Comparison of ENCODE assay signal across 9 cellular contexts in the genomic region with DNA sequence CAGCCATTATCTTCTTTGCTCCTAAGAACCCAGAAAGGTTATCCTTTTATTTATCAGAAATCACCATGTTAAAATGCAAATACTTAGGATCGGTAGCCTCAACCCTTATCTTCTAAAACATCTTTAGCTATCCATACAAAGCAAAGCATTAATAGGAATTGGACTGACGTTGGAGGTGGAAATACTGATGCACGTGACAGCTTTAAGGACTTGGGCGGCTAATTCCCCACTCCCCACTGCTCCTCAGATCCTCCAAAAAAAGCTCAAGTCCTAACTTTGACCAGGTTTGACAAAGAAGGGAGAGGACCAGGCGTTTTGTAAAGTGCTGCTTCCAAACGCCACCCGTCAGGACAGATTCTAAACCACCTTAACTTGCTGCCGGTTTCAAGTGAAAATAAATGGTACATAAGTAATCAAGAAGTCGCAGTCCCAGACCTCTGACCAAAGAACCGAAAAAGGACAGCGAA. TPM values are rescaled to one million over a fixed set of nuclear protein-coding genes. Genes with fewer than 3 reads are reported as not detected.
DNase-seq lines count a peak whose midpoint lies in the region; ATAC-seq and TF ChIP-seq lines count a peak whose summit lies in the region.
"Had no signal": no experiment of that assay in that cellular context is flagged by ENCODE, and none has a peak within 500 bp of the region (broad histone marks: within the 10 kb centered on the region; RNA-seq: fewer than 3 reads in every experiment).

No MANE protein-coding gene starts in this region.

- intact Hi-C loops in left ventricle myocardium inferior (cut with micrococcal nuclease), result no loop called here

- ATAC-seq in GM21529 (IDR thresholded peaks at IDR 0.05; ENCODE audit: unreplicated experiment), result no peak
- ATAC-seq in GM18519 (IDR thresholded peaks at IDR 0.05; ENCODE audit: low FRiP score, unreplicated experiment), result no peak

- 0 out of 2 replicates have a peak, but pooled peaks cover 1% of the 10 kb centered on the region for H3K36me3 Mint-ChIP-seq in HFFc6 (ENCODE audit: low read depth)

- H3K4me3 Mint-ChIP-seq in HFFc6, result peak overlapping the region; percentile 94

- H3K27me3 Mint-ChIP-seq in HFFc6 (ENCODE audit: insufficient read depth), result no peaks in the 10 kb centered on the region; the same call in none of the 2 replicates

- H3K27ac ChIP-seq in left ventricle myocardium inferior (replicated peaks), result peak overlapping the region; percentile 99
- peak overlapping the region; percentile 89 for H3K27ac ChIP-seq in skeletal muscle tissue (ENCODE audit: low read depth, low read length)

- no peak for TF ChIP-seq CTCF in HFFc6 (IDR thresholded peaks at IDR 0.05)
- no peak for TF ChIP-seq CTCF in WI38 (IDR thresholded peaks at IDR 0.05; ENCODE audit: low read depth, low read length)
- no peak for TF ChIP-seq CTCF in left ventricle myocardium inferior (IDR thresholded peaks at IDR 0.05; ENCODE audit: borderline replicate concordance)

- no peaks in the 10 kb centered on the region for H3K9me3 Mint-ChIP-seq in HFFc6

- H3K9ac ChIP-seq in skeletal muscle tissue (ENCODE audit: low read depth in 1 of 3, low read length in 3 of 3), result peak overlapping the region; percentile 79 to 89 (median 87)

- H3K4me1 ChIP-seq in left ventricle myocardium inferior, result peaks cover 52% of the 10 kb centered on the region
- peaks cover 9 to 17% (median 12%) of the 10 kb centered on the region in 3 donors for H3K4me1 ChIP-seq in skeletal muscle tissue (ENCODE audit: control insufficient read depth in 3 of 3, insufficient read depth in 3 of 3, low read length in 3 of 3)

- no peaks in the 10 kb centered on the region for H3K9me3 ChIP-seq in left ventricle myocardium inferior (replicated peaks)
- no peaks in the 10 kb centered on the region for H3K9me3 ChIP-seq in skeletal muscle tissue (ENCODE audit: control insufficient read depth in 3 of 3, low read length in 3 of 3)

- peaks cover 47% of the 10 kb centered on the region for H3K4me1 Mint-ChIP-seq in HFFc6 (ENCODE audit: low read depth)

- H3K36me3 ChIP-seq in left ventricle myocardium inferior (no peaks in the 10 kb centered on the region), skeletal muscle tissue (ENCODE audit: control insufficient read depth in 3 of 3, insufficient read depth in 3 of 3, low read length in 3 of 3) (no peaks in the 10 kb centered on the region)

- H3K27me3 ChIP-seq in left ventricle myocardium inferior (ENCODE audit: low read depth), result no peaks in the 10 kb centered on the region
- no peaks in the 10 kb centered on the region for H3K27me3 ChIP-seq in skeletal muscle tissue (ENCODE audit: control insufficient read depth in 3 of 3, insufficient read depth in 3 of 3, low read length in 3 of 3)

- H3K4me3 ChIP-seq in WI38 (ENCODE audit: low read depth, low read length) (peak overlapping the region; percentile 80), left ventricle myocardium inferior (peak overlapping the region; percentile 92), skeletal muscle tissue (ENCODE audit: low read length in 3 of 3) (peak overlapping the region; percentile 70 to 89 (median 78))

- peak overlapping the region; percentile 86 for H3K27ac Mint-ChIP-seq in HFFc6

- DNase-seq in HFFc6, result no peak
- DNase-seq in left ventricle myocardium inferior, result no peak
- no peak for DNase-seq in DMS153 treated with DMSO at 0.1 percent for 48 hours (lab: John Stamatoyannopoulos, UW; ENCODE audit: unreplicated experiment)
- DNase-seq in UCSD-AML1 (lab: John Stamatoyannopoulos, UW; ENCODE audit: unreplicated experiment), result no peak

RNA-seq across cellular contexts. Expression of a gene that starts 0.5 kb away (rescaled TPM):
- 100 to 1,000 TPM; 163 to 250 (median 180) TPM for total RNA-seq in HFFc6 (2021; fragmentation: NEBNext Ultra II Directional; extraction: Animal tissue kit (Norgen Biotek cat#: 25700))
- total RNA-seq in left ventricle myocardium inferior (91.8 TPM), skeletal muscle tissue (47.5 TPM)

RNA-seq across cellular contexts. Expression of a gene that starts 50.2 kb away (rescaled TPM):
- total RNA-seq in HFFc6 (2021; fragmentation: NEBNext Ultra II Directional; extraction: Animal tissue kit (Norgen Biotek cat#: 25700)), result under 1 TPM in 3 of 6 experiments, not detected in 3; 0.14 to 0.21 (median 0.17) TPM
- total RNA-seq in left ventricle myocardium inferior, result 4.3 TPM
- total RNA-seq in skeletal muscle tissue, result 77.8 TPM
- total RNA-seq: T-helper 1 cell treated with Interleukin-12 subunit alpha and Interleukin-12 subunit beta and Interleukin-4 antibody, amounts not matched to agents 30 ng/mL and 1 ng/mL, for 36 hours had no signal

Comparison
In these comparisons a context has a peak if more than half of its experiments do, and no peak if none do; other contexts are left out.
1. RNA of a gene that starts 50.2 kb away (total RNA-seq): 77.8 TPM in skeletal muscle tissue (single experiment); 4.3 TPM in left ventricle myocardium inferior (single experiment) and 0.14 to 0.21 TPM in HFFc6; every median in the first group is over 10 times any median in the second.
2. Peak in every context shown above with its lines, with median percentiles within 50 percentile points of each other: H3K4me3 ChIP-seq.